Comparison of ENCODE assay signal across 17 cellular contexts in genomic region chr14:54688229-54688628, GRCh38.
DNase-seq lines count a peak whose midpoint lies in the region; ATAC-seq and TF ChIP-seq lines count a peak whose summit lies in the region.
"Had no signal": no experiment of that assay in that cellular context is flagged by ENCODE, and none has a peak within 500 bp of the region (broad histone marks: within the 10 kb centered on the region; RNA-seq: fewer than 3 reads in every experiment).

No MANE protein-coding gene starts in this region.

- no peaks in the 10 kb centered on the region for H3K36me3 Mint-ChIP-seq in neural progenitor cell
- no peaks in the 10 kb centered on the region for H3K36me3 Mint-ChIP-seq in stimulated activated memory B cell treated with anti-CD40 and anti-IgM and Interleukin-4, amounts not matched to agents 10 μg/mL and 1 μg/mL and 100 μg/mL, for 72 hours
- H3K36me3 Mint-ChIP-seq: naive B cell had no signal

- H3K79me2 ChIP-seq in neural progenitor cell (ENCODE audit: low read depth): no peaks in the 10 kb centered on the region

- H3K9me3 ChIP-seq in left ventricle myocardium inferior (replicated peaks): no peaks in the 10 kb centered on the region
- no peaks in the 10 kb centered on the region for H3K9me3 ChIP-seq in ascending aorta
- no peaks in the 10 kb centered on the region for H3K9me3 ChIP-seq in neural progenitor cell (ENCODE audit: low read depth)
- H3K9me3 ChIP-seq in tibial artery: no peaks in the 10 kb centered on the region

- H3K27ac ChIP-seq in left ventricle myocardium inferior (replicated peaks) (peak overlapping the region; percentile 94), ascending aorta (peak overlapping the region; percentile 96 to 97), neural progenitor cell (no peak overlapping the region), tibial artery (peak overlapping the region; percentile 78 to 91)
- H3K27ac ChIP-seq: epithelial cell of prostate, parathyroid adenoma had no signal

- intact Hi-C loops in left ventricle myocardium inferior (cut with micrococcal nuclease): no loop called here
- intact Hi-C loops in left ventricle myocardium superior (cut with micrococcal nuclease): no loop called here
- intact Hi-C loops in ascending aorta (cut with DNase I): no loop called here
- intact Hi-C loops in tibial artery (cut with DNase I; ENCODE audit: low total_unique reads): loop anchor here (5.0 kb wide), 1 partner anchor 84 kb away; no protein-coding TSS in a partner anchor

- DNase-seq in left ventricle myocardium inferior (no peak), left ventricle myocardium superior (no peak), ascending aorta (ENCODE audit: low spot score in 2 of 2) (peak in 1 of 2 donors; percentile 38), neural progenitor cell (ENCODE audit: low spot score) (no peak), tibial artery (no peak), iPS-NIHi11 (ENCODE audit: low spot score) (no peak)
- DNase-seq: activated CD4-positive, alpha-beta T cell treated with anti-CD3 and anti-CD28 coated beads, Interleukin-2, amount 10 ng/mL, durations not matched to agents 24 days and 14 days; activated effector memory CD4-positive, alpha-beta T cell treated with anti-CD3 and anti-CD28 coated beads, Interleukin-2, amount 50 U/mL, for 16 hours; COR-L47; cortex of kidney; naive B cell; NCI-H1436 treated with DMSO at 0.1 percent for 48 hours had no signal

- H4K20me1 ChIP-seq in neural progenitor cell (ENCODE audit: low read depth): no peaks in the 10 kb centered on the region

- TF ChIP-seq CTCF in left ventricle myocardium inferior (IDR thresholded peaks at IDR 0.05; ENCODE audit: borderline replicate concordance) (no peak), ascending aorta (IDR thresholded peaks at IDR 0.05) (no peak), neural progenitor cell (IDR thresholded peaks at IDR 0.05) (no peak), tibial artery (IDR thresholded peaks at IDR 0.05) (no peak)

- H3K4me3 ChIP-seq in left ventricle myocardium inferior (no peak overlapping the region), ascending aorta (no peak overlapping the region), neural progenitor cell (no peak overlapping the region), tibial artery (no peak overlapping the region)
- H3K4me3 ChIP-seq: lung had no signal

- H3K4me2 ChIP-seq in neural progenitor cell: no peak overlapping the region

- no peaks in the 10 kb centered on the region for H3K36me3 ChIP-seq in left ventricle myocardium inferior
- H3K36me3 ChIP-seq in ascending aorta: no peaks in the 10 kb centered on the region
- H3K36me3 ChIP-seq in neural progenitor cell: no peaks in the 10 kb centered on the region
- no peaks in the 10 kb centered on the region for H3K36me3 ChIP-seq in tibial artery

- H3K9ac ChIP-seq in neural progenitor cell: no peak overlapping the region
- H3K9ac ChIP-seq: parathyroid adenoma had no signal

- H3K4me1 Mint-ChIP-seq in neural progenitor cell: peaks cover 22% of the 10 kb centered on the region
- peaks cover 46% of the 10 kb centered on the region for H3K4me1 Mint-ChIP-seq in stimulated activated memory B cell treated with anti-CD40 and anti-IgM and Interleukin-4, amounts not matched to agents 10 μg/mL and 1 μg/mL and 100 μg/mL, for 72 hours

- peaks cover 2% of the 10 kb centered on the region for H3K27me3 Mint-ChIP-seq in neural progenitor cell (ENCODE audit: insufficient read depth, low read depth)
- no peaks in the 10 kb centered on the region for H3K27me3 Mint-ChIP-seq in stimulated activated memory B cell treated with anti-CD40 and anti-IgM and Interleukin-4, amounts not matched to agents 10 μg/mL and 1 μg/mL and 100 μg/mL, for 72 hours
- H3K27me3 Mint-ChIP-seq: naive B cell had no signal

- no peak overlapping the region for H2AFZ ChIP-seq in neural progenitor cell (replicated peaks)
- H2AFZ ChIP-seq: parathyroid adenoma had no signal

- H3K9me3 Mint-ChIP-seq in neural progenitor cell: no peaks in the 10 kb centered on the region
- H3K9me3 Mint-ChIP-seq in stimulated activated memory B cell treated with anti-CD40 and anti-IgM and Interleukin-4, amounts not matched to agents 10 μg/mL and 1 μg/mL and 100 μg/mL, for 72 hours: no peaks in the 10 kb centered on the region
- H3K9me3 Mint-ChIP-seq: activated CD4-positive, alpha-beta T cell treated with anti-CD3 and anti-CD28 coated beads, Interleukin-2, amount 10 ng/mL, durations not matched to agents 24 days and 14 days; naive B cell had no signal

- H3K4me1 ChIP-seq in left ventricle myocardium inferior (peaks cover 97% of the 10 kb centered on the region), ascending aorta (peaks cover 15 to 82% of the 10 kb centered on the region in 2 donors), neural progenitor cell (peaks cover 16% of the 10 kb centered on the region), tibial artery (peaks cover 0 to 87% (median 51%) of the 10 kb centered on the region in 4 donors)
- H3K4me1 ChIP-seq: parathyroid adenoma had no signal

- H3K27me3 ChIP-seq in left ventricle myocardium inferior (ENCODE audit: low read depth): no peaks in the 10 kb centered on the region
- H3K27me3 ChIP-seq in ascending aorta: no peaks in the 10 kb centered on the region
- H3K27me3 ChIP-seq in neural progenitor cell: no peaks in the 10 kb centered on the region
- H3K27me3 ChIP-seq in tibial artery: no peaks in the 10 kb centered on the region

- no peaks in the 10 kb centered on the region for H3F3A ChIP-seq in neural progenitor cell (ENCODE audit: low read depth)

- H3K4me3 Mint-ChIP-seq in neural progenitor cell: peak overlapping the region; percentile 34
- no peak overlapping the region for H3K4me3 Mint-ChIP-seq in stimulated activated memory B cell treated with anti-CD40 and anti-IgM and Interleukin-4, amounts not matched to agents 10 μg/mL and 1 μg/mL and 100 μg/mL, for 72 hours
- H3K4me3 Mint-ChIP-seq: activated CD4-positive, alpha-beta T cell treated with anti-CD3 and anti-CD28 coated beads, Interleukin-2, amount 10 ng/mL, durations not matched to agents 24 days and 14 days had no signal

- ATAC-seq in left ventricle myocardium superior (no peak), HG03571 (IDR thresholded peaks at IDR 0.05; ENCODE audit: unreplicated experiment) (no peak)
- ATAC-seq in stimulated activated memory B cell treated with anti-CD40 and anti-IgM and Interleukin-4, amounts not matched to agents 10 μg/mL and 1 μg/mL and 100 μg/mL, for 72 hours: no peak

- no peak overlapping the region for H3K27ac Mint-ChIP-seq in neural progenitor cell
- H3K27ac Mint-ChIP-seq in stimulated activated memory B cell treated with anti-CD40 and anti-IgM and Interleukin-4, amounts not matched to agents 10 μg/mL and 1 μg/mL and 100 μg/mL, for 72 hours: no peak overlapping the region
- H3K27ac Mint-ChIP-seq: activated CD4-positive, alpha-beta T cell treated with anti-CD3 and anti-CD28 coated beads, Interleukin-2, amount 10 ng/mL, durations not matched to agents 24 days and 14 days had no signal
